In the genomic region with DNA sequence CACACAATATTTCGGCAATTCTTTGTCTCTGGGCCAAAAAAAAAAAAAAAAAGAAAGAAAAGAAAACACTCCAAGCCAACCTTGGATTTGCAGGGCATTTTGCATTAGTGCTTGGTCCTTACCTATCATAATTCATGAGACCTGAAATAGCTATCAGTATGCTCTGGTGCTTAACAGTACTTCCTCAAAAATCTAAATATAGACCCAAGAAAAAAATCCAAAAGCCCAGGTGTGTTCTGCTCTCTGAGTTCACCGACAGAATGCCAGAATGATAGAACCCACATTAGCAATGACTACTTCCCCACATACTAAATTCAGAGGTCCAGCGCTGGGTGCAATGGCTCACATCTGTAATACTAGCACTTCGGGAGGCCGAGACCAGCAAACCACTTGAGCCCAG, we compare ENCODE assay signal across 24 cellular contexts. TPM values are rescaled to one million over a fixed set of nuclear protein-coding genes. Genes with fewer than 3 reads are reported as not detected.
DNase-seq lines count a peak whose midpoint lies in the region; ATAC-seq lines count a peak whose summit lies in the region.
"Had no signal": no experiment of that assay in that cellular context is flagged by ENCODE, and none has a peak within 500 bp of the region (broad histone marks: within the 10 kb centered on the region; RNA-seq: fewer than 3 reads in every experiment).

No MANE protein-coding gene starts in this region.

- peak overlapping the region in 3 of 8 donors; percentile 19 to 67 (median 25) for H3K4me3 Mint-ChIP-seq in naive B cell
- H3K4me3 Mint-ChIP-seq: CD14-positive monocyte; CD4-positive, alpha-beta memory T cell; CD4-positive, CD25-positive, alpha-beta regulatory T cell; CD8-positive, alpha-beta memory T cell had no signal

- no peak overlapping the region for H3K27ac ChIP-seq in GM23248
- H3K27ac ChIP-seq: BLaER1 had no signal

- H3K9me2 ChIP-seq in GM23248 (ENCODE audit: insufficient read depth): no peaks in the 10 kb centered on the region

- H3K4me1 ChIP-seq in GM23248 (ENCODE audit: insufficient read depth): no peaks in the 10 kb centered on the region
- H3K4me1 ChIP-seq: BE2C, BLaER1 had no signal

- no peak overlapping the region for H3K4me3 ChIP-seq in GM23248
- H3K4me3 ChIP-seq: BLaER1, GM12878 had no signal

- H2AFZ ChIP-seq in GM23248: no peak overlapping the region

- DNase-seq in RPMI8226 (peak; percentile 75), naive B cell (peak; percentile 6), ecto neural progenitor cell (ENCODE audit: low spot score) (no peak), GM23248 (no peak)
- DNase-seq: 8988T; ACHN; BE2C; C1 segment of cervical spinal cord; CD4-positive, alpha-beta memory T cell; CD4-positive, CD25-positive, alpha-beta regulatory T cell; CD8-positive, alpha-beta memory T cell; COR-L47; DMS 273 treated with DMSO at 0.1 percent for 48 hours; DMS153; DMS53; DMS79; DND-41; EL; GDM1 had no signal

- no peak overlapping the region for H3K9ac ChIP-seq in GM23248
- H3K9ac ChIP-seq: BLaER1 had no signal

- no peaks in the 10 kb centered on the region for H3K27me3 Mint-ChIP-seq in naive B cell
- H3K27me3 Mint-ChIP-seq: CD4-positive, CD25-positive, alpha-beta regulatory T cell; CD8-positive, alpha-beta memory T cell had no signal

- no peaks in the 10 kb centered on the region for H3F3A ChIP-seq in GM23248 (ENCODE audit: insufficient read depth)

- WGBS in GM23248 (ENCODE audit: low coverage in 1 of 2, low lambda C conversion rate in 2 of 2, missing lambda C conversion rate in 2 of 2), 2 experiments: 79 to 85% methylated on average over 5 of the region's 5 CpGs

- no peaks in the 10 kb centered on the region for H3K9me3 ChIP-seq in GM23248 (ENCODE audit: low read depth)
- H3K9me3 ChIP-seq: BE2C had no signal

- H4K20me1 ChIP-seq in GM23248 (ENCODE audit: insufficient read depth): no peaks in the 10 kb centered on the region
- H4K20me1 ChIP-seq: BLaER1 had no signal

- no peaks in the 10 kb centered on the region for H3K27me3 ChIP-seq in GM23248 (replicated peaks; ENCODE audit: insufficient read depth)
- H3K27me3 ChIP-seq: BE2C, BLaER1 had no signal

- no peak overlapping the region for H3K4me2 ChIP-seq in GM23248 (ENCODE audit: unreplicated experiment)
- H3K4me2 ChIP-seq: BLaER1 had no signal

- in situ Hi-C loops in GM23248 (cut with MboI): no loop called here

- ATAC-seq in naive B cell (ENCODE audit: low read depth in 2 of 2): peak; percentile 56 to 68
- no peak for ATAC-seq in HG02759 (IDR thresholded peaks at IDR 0.05; ENCODE audit: unreplicated experiment)
- ATAC-seq: GM12878 had no signal

- no peaks in the 10 kb centered on the region for H3K79me2 ChIP-seq in GM23248 (ENCODE audit: insufficient read depth)

- peak overlapping the region in 2 of 6 donors; percentile 26 to 47 for H3K27ac Mint-ChIP-seq in naive B cell
- H3K27ac Mint-ChIP-seq: CD14-positive monocyte; CD4-positive, alpha-beta memory T cell; CD4-positive, CD25-positive, alpha-beta regulatory T cell; CD8-positive, alpha-beta memory T cell had no signal

- H3K4me1 Mint-ChIP-seq in naive B cell: peaks cover 6 to 11% (median 8%) of the 10 kb centered on the region in 3 donors
- H3K4me1 Mint-ChIP-seq: CD14-positive monocyte; CD4-positive, alpha-beta memory T cell; CD4-positive, CD25-positive, alpha-beta regulatory T cell; CD8-positive, alpha-beta memory T cell had no signal

- H3K9me3 Mint-ChIP-seq in naive B cell: peaks cover 8 to 25% (median 19%) of the 10 kb centered on the region in 7 donors

- peaks cover 5 to 17% of the 10 kb centered on the region in 2 donors for H3K36me3 Mint-ChIP-seq in naive B cell
- H3K36me3 Mint-ChIP-seq: CD14-positive monocyte had no signal

- H3K36me3 ChIP-seq in GM23248 (ENCODE audit: low read depth): no peaks in the 10 kb centered on the region
- H3K36me3 ChIP-seq: BE2C had no signal

RNA-seq across cellular contexts. Expression of a gene that starts 42.9 kb away (rescaled TPM):
- polyA plus RNA-seq in naive B cell (ENCODE audit: low read depth in 6 of 6) (1 to 10 TPM in 1 of 6 donors, under 1 TPM in 4, not detected in 1; 0.20 to 1.1 (median 0.49) TPM), GM23248 (2016; fragmentation: Nextera tagmentation; extraction: Ambion mirVana) (0.05 and 0.14 TPM in 2 replicates)
- 0.11 and 0.76 TPM in 2 replicates for total RNA-seq in GM23248 (2014; rRNA removed; shearing (Covaris generic))
- total RNA-seq: A673 had no signal
- polyA plus RNA-seq: CD14-positive monocyte had no signal

Comparison
In these comparisons a context has a peak if more than half of its experiments do, and no peak if none do; other contexts are left out.
1. DNase-seq: peak in RPMI8226 (single experiment) and naive B cell (single experiment); none in ecto neural progenitor cell (single experiment) and GM23248 (single experiment).